ENCODE assay signal across 1 cellular context in genomic region chr4:154961263-154961662, GRCh38.
TF ChIP-seq lines count a peak whose summit lies in the region.

No MANE protein-coding gene starts in this region.

TF ChIP-seq in GM12878, 131 proteins besides CTCF, POLR2A, EP300 and RAD21 (continued from another document):
- no peak for TF ChIP-seq POLR2AphosphoS5 (IDR thresholded peaks at IDR 0.05; ENCODE audit: low read length)
- TF ChIP-seq NR2F1 (conservative IDR thresholded peaks at IDR 0.05) = no peak
- no peak for TF ChIP-seq RAD51 (IDR thresholded peaks at IDR 0.05)
- TF ChIP-seq KAT2A (conservative IDR thresholded peaks at IDR 0.05; ENCODE audit: control insufficient read depth, low read depth, low read length) = no peak
- peak; percentile 50; the same call in 1 of the 2 replicates for TF ChIP-seq NFIC (IDR thresholded peaks at IDR 0.05; ENCODE audit: low read depth, low read length)
- no peak for TF ChIP-seq NFYA (IDR thresholded peaks at IDR 0.05; ENCODE audit: borderline replicate concordance, low read depth, low read length)
- no peak for TF ChIP-seq RB1 (IDR thresholded peaks at IDR 0.05; ENCODE audit: borderline replicate concordance)
- no peak for TF ChIP-seq ZNF274 (IDR thresholded peaks at IDR 0.05; ENCODE audit: insufficient read depth, insufficient read length)
- TF ChIP-seq, protein P1, sequence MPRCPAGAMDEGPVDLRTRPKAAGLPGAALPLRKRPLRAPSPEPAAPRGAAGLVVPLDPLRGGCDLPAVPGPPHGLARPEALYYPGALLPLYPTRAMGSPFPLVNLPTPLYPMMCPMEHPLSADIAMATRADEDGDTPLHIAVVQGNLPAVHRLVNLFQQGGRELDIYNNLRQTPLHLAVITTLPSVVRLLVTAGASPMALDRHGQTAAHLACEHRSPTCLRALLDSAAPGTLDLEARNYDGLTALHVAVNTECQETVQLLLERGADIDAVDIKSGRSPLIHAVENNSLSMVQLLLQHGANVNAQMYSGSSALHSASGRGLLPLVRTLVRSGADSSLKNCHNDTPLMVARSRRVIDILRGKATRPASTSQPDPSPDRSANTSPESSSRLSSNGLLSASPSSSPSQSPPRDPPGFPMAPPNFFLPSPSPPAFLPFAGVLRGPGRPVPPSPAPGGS (IDR thresholded peaks at IDR 0.05; ENCODE audit: borderline replicate concordance, insufficient read depth, low read depth, low read length, poor library complexity, severe bottlenecking) = no peak
- TF ChIP-seq CBX3 (IDR thresholded peaks at IDR 0.05; ENCODE audit: borderline replicate concordance, low read depth) = no peak
- no peak for TF ChIP-seq LARP7 (IDR thresholded peaks at IDR 0.05)
- TF ChIP-seq MEF2B (IDR thresholded peaks at IDR 0.05; ENCODE audit: partially characterized antibody, poor library complexity, severe bottlenecking) = peak; percentile 33
- TF ChIP-seq, protein P2, sequence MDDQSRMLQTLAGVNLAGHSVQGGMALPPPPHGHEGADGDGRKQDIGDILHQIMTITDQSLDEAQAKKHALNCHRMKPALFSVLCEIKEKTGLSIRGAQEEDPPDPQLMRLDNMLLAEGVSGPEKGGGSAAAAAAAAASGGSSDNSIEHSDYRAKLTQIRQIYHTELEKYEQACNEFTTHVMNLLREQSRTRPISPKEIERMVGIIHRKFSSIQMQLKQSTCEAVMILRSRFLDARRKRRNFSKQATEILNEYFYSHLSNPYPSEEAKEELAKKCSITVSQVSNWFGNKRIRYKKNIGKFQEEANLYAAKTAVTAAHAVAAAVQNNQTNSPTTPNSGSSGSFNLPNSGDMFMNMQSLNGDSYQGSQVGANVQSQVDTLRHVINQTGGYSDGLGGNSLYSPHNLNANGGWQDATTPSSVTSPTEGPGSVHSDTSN (IDR thresholded peaks at IDR 0.05; ENCODE audit: insufficient replicate concordance, low read depth, low read length) = no peak
- TF ChIP-seq JUNB (IDR thresholded peaks at IDR 0.05) = peak; percentile 67
- no peak for TF ChIP-seq HCFC1 (IDR thresholded peaks at IDR 0.05; ENCODE audit: low read length)
- no peak for TF ChIP-seq BRCA1 (IDR thresholded peaks at IDR 0.05; ENCODE audit: low read depth, low read length)
- no peak for TF ChIP-seq BMI1 (IDR thresholded peaks at IDR 0.05; ENCODE audit: borderline replicate concordance)
- TF ChIP-seq FOXK2 (IDR thresholded peaks at IDR 0.05) = no peak
- no peak for TF ChIP-seq POLR2AphosphoS2 (IDR thresholded peaks at IDR 0.05; ENCODE audit: low read depth, low read length)
- TF ChIP-seq SMC3 (IDR thresholded peaks at IDR 0.05; ENCODE audit: borderline replicate concordance, low read length) = no peak
